ENCODE assay signal across 8 cellular contexts in the genomic region with DNA sequence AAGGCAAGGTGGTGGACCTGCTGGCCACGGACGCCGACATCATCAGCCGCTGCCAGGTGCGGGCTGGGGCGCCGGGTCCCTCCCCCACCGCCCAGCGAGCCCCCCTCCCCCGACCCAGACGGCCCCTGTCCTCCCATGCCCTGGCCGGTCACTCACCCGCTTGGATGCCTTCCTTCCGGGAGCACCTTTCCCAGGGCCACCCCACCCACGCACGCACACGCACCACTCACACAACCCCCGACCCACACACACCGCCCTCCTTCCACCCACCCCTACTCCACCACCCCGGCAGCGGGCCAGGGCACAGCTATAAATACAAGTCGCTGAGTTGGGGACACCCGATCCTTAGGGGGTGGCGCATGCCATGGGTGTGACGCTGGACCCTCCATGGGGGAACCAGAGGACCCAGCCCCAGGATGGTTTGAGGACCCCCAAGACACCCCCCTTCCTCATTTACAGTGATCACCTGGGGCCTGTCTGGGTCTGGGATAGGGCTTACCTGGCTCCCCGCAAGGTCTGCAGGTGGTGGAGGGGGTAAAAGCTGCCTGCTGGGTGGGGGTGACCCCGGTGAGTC. TPM values are rescaled to one million over a fixed set of nuclear protein-coding genes. Genes with fewer than 3 reads are reported as not detected.
DNase-seq lines count a peak whose midpoint lies in the region; ATAC-seq and TF ChIP-seq lines count a peak whose summit lies in the region.

No MANE protein-coding gene starts in this region.

- peak overlapping the region; percentile 50 for H3K4me3 Mint-ChIP-seq in dendritic cell treated with granulocyte-macrophage colony-stimulating factor and Interleukin-4, amounts not matched to agents 40 ng/mL and 50 ng/mL, for 4 days

- no peak for TF ChIP-seq POLR2A in vagina (IDR thresholded peaks at IDR 0.05)

- H3K9me3 ChIP-seq in SJCRH30 (replicated peaks) (no peaks in the 10 kb centered on the region), mucosa of descending colon (no peaks in the 10 kb centered on the region), vagina (no peaks in the 10 kb centered on the region)

- H3K36me3 Mint-ChIP-seq in dendritic cell treated with granulocyte-macrophage colony-stimulating factor and Interleukin-4, amounts not matched to agents 40 ng/mL and 50 ng/mL, for 4 days (ENCODE audit: low read depth) = peaks cover 17% of the 10 kb centered on the region

- H3K4me3 ChIP-seq in SJCRH30 (peak overlapping the region; percentile 41), mucosa of descending colon (peak overlapping the region; percentile 24), vagina (peak overlapping the region; percentile 57 to 61)

- H3K4me1 ChIP-seq in SJCRH30 = peaks cover 13% of the 10 kb centered on the region
- H3K4me1 ChIP-seq in mucosa of descending colon (ENCODE audit: low read depth) = peaks cover 20% of the 10 kb centered on the region
- peaks cover 40% of the 10 kb centered on the region for H3K4me1 ChIP-seq in vagina

- peak overlapping the region; percentile 28 for H3K27ac Mint-ChIP-seq in dendritic cell treated with granulocyte-macrophage colony-stimulating factor and Interleukin-4, amounts not matched to agents 40 ng/mL and 50 ng/mL, for 4 days

- H3K36me3 ChIP-seq in SJCRH30 = no peaks in the 10 kb centered on the region
- H3K36me3 ChIP-seq in mucosa of descending colon (ENCODE audit: low read depth) = no peaks in the 10 kb centered on the region
- peaks cover 0 to under 1% of the 10 kb centered on the region in 2 donors for H3K36me3 ChIP-seq in vagina

- intact Hi-C loops in dendritic cell treated with granulocyte-macrophage colony-stimulating factor and Interleukin-4, amounts not matched to agents 40 ng/mL and 50 ng/mL, for 4 days (cut with micrococcal nuclease) = loop anchor here (1.0 kb wide), 1 partner anchor 29 kb away; the partner anchor contains the start of gene SIVA1
- intact Hi-C loops in mucosa of descending colon (cut with DNase I, micrococcal nuclease) = no loop called here
- intact Hi-C loops in vagina (cut with DNase I) = no loop called here

- H3K27me3 Mint-ChIP-seq in dendritic cell treated with granulocyte-macrophage colony-stimulating factor and Interleukin-4, amounts not matched to agents 40 ng/mL and 50 ng/mL, for 4 days = peaks cover 34% of the 10 kb centered on the region

- peaks cover 11% of the 10 kb centered on the region for H3K4me1 Mint-ChIP-seq in dendritic cell treated with granulocyte-macrophage colony-stimulating factor and Interleukin-4, amounts not matched to agents 40 ng/mL and 50 ng/mL, for 4 days (ENCODE audit: low read depth)

- no peaks in the 10 kb centered on the region for H3K9me3 Mint-ChIP-seq in dendritic cell treated with granulocyte-macrophage colony-stimulating factor and Interleukin-4, amounts not matched to agents 40 ng/mL and 50 ng/mL, for 4 days

- peak; percentile 17 for ATAC-seq in GM18511 (IDR thresholded peaks at IDR 0.05; ENCODE audit: unreplicated experiment)
- peak; percentile 31 for ATAC-seq in mucosa of descending colon
- no peak for ATAC-seq in HG02642 (IDR thresholded peaks at IDR 0.05; ENCODE audit: poor library complexity, unreplicated experiment)
- no peak for ATAC-seq in HG03135 (IDR thresholded peaks at IDR 0.05; ENCODE audit: unreplicated experiment)

- H3K27me3 ChIP-seq in SJCRH30 (peaks cover 18% of the 10 kb centered on the region; the same call in 1 of the 2 replicates), vagina (no peaks in the 10 kb centered on the region)

- DNase-seq in SJCRH30 = no peak
- DNase-seq in mucosa of descending colon = peak; percentile 53 to 73 (median 73)
- no peak for DNase-seq in vagina (ENCODE audit: extremely low spot score in 2 of 2)
- DNase-seq in effector CD8-positive, alpha-beta T cell (lab: John Stamatoyannopoulos, UW) = no peak

- TF ChIP-seq CTCF in mucosa of descending colon (IDR thresholded peaks at IDR 0.05) = no peak
- no peak for TF ChIP-seq CTCF in vagina (IDR thresholded peaks at IDR 0.05)

- H3K27ac ChIP-seq in SJCRH30 (no peak overlapping the region), vagina (peak overlapping the region; percentile 37)

RNA-seq across cellular contexts. Expression of gene ADSS1, which starts 0.5 kb away (rescaled TPM):
- total RNA-seq in SJCRH30 (2014; rRNA removed; shearing (Covaris generic)) = 0.58 and 1.2 TPM in 2 replicates
- 1 to 10 TPM; 2.0 to 6.0 (median 4.2) TPM for total RNA-seq in mucosa of descending colon
- total RNA-seq in vagina = 10.3 TPM

RNA-seq across cellular contexts. Expression of gene SIVA1, which starts 28.5 kb away (rescaled TPM):
- total RNA-seq in SJCRH30 (2014; rRNA removed; shearing (Covaris generic)) = 105 and 157 TPM in 2 replicates
- total RNA-seq in mucosa of descending colon (10 to 100 TPM; 38.7 to 82.4 (median 60.4) TPM), vagina (284 TPM)

RNA-seq across cellular contexts. Expression of gene INF2, which starts 35.1 kb away (rescaled TPM):
- 36.9 and 38.3 TPM in 2 replicates for total RNA-seq in SJCRH30 (2014; rRNA removed; shearing (Covaris generic))
- total RNA-seq in mucosa of descending colon (100 to 1,000 TPM; 132 to 216 (median 176) TPM), vagina (49.1 TPM)

Comparison
In these comparisons a context has a peak if more than half of its experiments do, and no peak if none do; other contexts are left out.
1. ATAC-seq: peak in GM18511 (single experiment) and mucosa of descending colon (single experiment); none in HG02642 (single experiment) and HG03135 (single experiment).
2. DNase-seq: peak in mucosa of descending colon (3 of 3); none in SJCRH30 (0 of 2), vagina (0 of 2) and effector CD8-positive, alpha-beta T cell (single experiment).
3. Peak in every context shown above with its lines, with median percentiles within 50 percentile points of each other: H3K4me3 ChIP-seq.